Comparison of ENCODE assay signal across 15 cellular contexts in the genomic region with DNA sequence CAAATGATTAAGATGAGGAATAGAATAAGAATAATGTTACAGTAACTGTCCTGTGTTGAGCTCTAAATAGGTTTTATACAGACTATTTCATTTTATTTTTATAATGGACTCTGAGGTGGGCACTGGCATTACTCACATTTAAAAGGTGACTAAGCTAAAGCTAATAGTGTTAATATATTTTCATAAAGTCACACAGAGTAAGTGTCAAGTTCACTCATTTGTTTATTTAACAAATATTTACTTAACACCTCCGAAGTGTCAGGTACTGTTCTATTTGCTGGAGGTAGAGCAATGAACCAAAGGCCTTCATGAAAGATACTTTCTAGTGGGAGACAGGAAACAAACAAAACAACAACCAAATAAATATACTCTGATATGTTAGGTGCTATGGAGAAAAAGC. TPM values are rescaled to one million over a fixed set of nuclear protein-coding genes. Genes with fewer than 3 reads are reported as not detected.
A peak's percentile ranks its signal among the peaks of the same experiment; 100 is the strongest.
DNase-seq lines count a peak whose midpoint lies in the region; ATAC-seq, FAIRE-seq and TF ChIP-seq lines count a peak whose summit lies in the region.
"Had no signal": no experiment of that assay in that cellular context is flagged by ENCODE, and none has a peak within 500 bp of the region (broad histone marks: within the 10 kb centered on the region; RNA-seq: fewer than 3 reads in every experiment).

No MANE protein-coding gene starts in this region.

- H3K4me3 ChIP-seq in HepG2 (replicated peaks in 1 of 3; ENCODE audit: insufficient read depth in 1 of 3, low read depth in 2 of 3, low read length in 3 of 3) (no peak overlapping the region), right lobe of liver (no peak overlapping the region), left lung (no peak overlapping the region)
- H3K4me3 ChIP-seq: GM23248 had no signal

- H4K20me1 ChIP-seq in HepG2 (ENCODE audit: insufficient read depth, low read length), result no peaks in the 10 kb centered on the region

- DNase-seq in HepG2 (ENCODE audit: low spot score) (no peak), right lobe of liver (no peak), NCI-H69 (lab: John Stamatoyannopoulos, UW) (peak; percentile 30), left lung (no peak)
- DNase-seq: CD8-positive, alpha-beta T cell; COR-L47; GM23248 had no signal

- no peaks in the 10 kb centered on the region for H3K79me2 ChIP-seq in HepG2 (ENCODE audit: insufficient read depth, low read length)

- WGBS in HepG2 (ENCODE audit: low lambda C conversion rate), result 18% methylated on average over 1 of the region's 1 CpG
- 30% methylated on average over 1 of the region's 1 CpG for WGBS in right lobe of liver (ENCODE audit: insufficient coverage, low coverage, low lambda C conversion rate, missing lambda C conversion rate)

- H2AFZ ChIP-seq in HepG2 (ENCODE audit: low read length), result no peak overlapping the region
- H2AFZ ChIP-seq: GM23248 had no signal

- no peaks in the 10 kb centered on the region for H3K36me3 ChIP-seq in HepG2 (replicated peaks in 1 of 2; ENCODE audit: control insufficient read depth in 1 of 2, insufficient read depth in 2 of 2, low read length in 2 of 2)
- no peaks in the 10 kb centered on the region for H3K36me3 ChIP-seq in right lobe of liver
- H3K36me3 ChIP-seq in left lung, result no peaks in the 10 kb centered on the region

- no peak for FAIRE-seq in HepG2 (lab: Jason Lieb, UNC)
- FAIRE-seq: H54 had no signal

- H3K9ac ChIP-seq in HepG2 (ENCODE audit: insufficient read depth, low read depth, low read length), result no peak overlapping the region
- H3K9ac ChIP-seq: GM23248 had no signal

- H3K9me3 ChIP-seq in HepG2 (ENCODE audit: low read length) (no peaks in the 10 kb centered on the region), right lobe of liver (no peaks in the 10 kb centered on the region), left lung (no peaks in the 10 kb centered on the region)

- H3K27me3 ChIP-seq in HepG2 (ENCODE audit: control insufficient read depth in 1 of 2, insufficient read depth in 2 of 2, low read length in 2 of 2), result no peaks in the 10 kb centered on the region
- no peaks in the 10 kb centered on the region for H3K27me3 ChIP-seq in right lobe of liver
- no peaks in the 10 kb centered on the region for H3K27me3 ChIP-seq in left lung

- in situ Hi-C loops in HepG2 (cut with HindIII; ENCODE audit: extremely low pct_ligation_motif_present, low pct_unique_long_range_greater_than_20kb), result loop anchor here (5.0 to 25.0 kb wide), 2 partner anchors 158 to 333 kb away; no protein-coding TSS in a partner anchor

- ATAC-seq in HepG2, result no peak
- ATAC-seq in right lobe of liver, result no peak
- ATAC-seq in left lung, result peak; percentile 24
- no peak for ATAC-seq in GM19452 (IDR thresholded peaks at IDR 0.05; ENCODE audit: unreplicated experiment)
- ATAC-seq in HG03280 (IDR thresholded peaks at IDR 0.05; ENCODE audit: unreplicated experiment), result no peak
- ATAC-seq: CD8-positive, alpha-beta T cell; HCT116 had no signal

- CTCF ChIA-PET in HepG2 (lab: Yijun Ruan, JAX; ENCODE audit: low intra/inter-chr PET ratio, low total read pairs), result interaction anchor here (8.1 kb wide), 1 partner anchor 158 kb away, joined by 150 read pairs; no protein-coding TSS in a partner anchor

- POLR2A ChIA-PET in HepG2 (lab: Yijun Ruan, JAX), result no interaction called here

- TF ChIP-seq POLR2A in HepG2 (IDR thresholded peaks at IDR 0.05; ENCODE audit: insufficient read depth in 1 of 2, low read depth in 2 of 2, low read length in 2 of 2) (no peak), right lobe of liver (IDR thresholded peaks at IDR 0.05) (no peak)

- no peak for TF ChIP-seq RAD21 in HepG2 (CRISPR knock-in tag; IDR thresholded peaks at IDR 0.05)

- no peak overlapping the region for H3K27ac ChIP-seq in HepG2 (ENCODE audit: extremely low read length, insufficient read depth, low read length)
- H3K27ac ChIP-seq in right lobe of liver, result no peak overlapping the region
- no peak overlapping the region for H3K27ac ChIP-seq in left lung
- H3K27ac ChIP-seq: GM23248, HL-60 had no signal

- intact Hi-C loops in HepG2 (cut with micrococcal nuclease; ENCODE audit: unreplicated experiment) (no loop called here), right lobe of liver (cut with DNase I) (loop anchor here (5.0 kb wide), 1 partner anchor 158 kb away; no protein-coding TSS in a partner anchor), left lung (cut with DNase I) (loop anchor here (5.0 to 10.0 kb wide), 2 partner anchors 155 to 158 kb away; no protein-coding TSS in a partner anchor)

- TF ChIP-seq EP300 in HepG2 (IDR thresholded peaks at IDR 0.05; ENCODE audit: low read depth in 2 of 2, low read length in 2 of 2) (no peak), HepG2 (CRISPR knock-in tag; IDR thresholded peaks at IDR 0.05; ENCODE audit: borderline replicate concordance) (no peak)

- peaks cover 26% of the 10 kb centered on the region for H3K4me1 ChIP-seq in HepG2 (ENCODE audit: insufficient read depth, low read length)
- peaks cover 0 to 5% (median 2%) of the 10 kb centered on the region in 4 donors for H3K4me1 ChIP-seq in right lobe of liver
- H3K4me1 ChIP-seq in left lung, result peaks cover 0 to 4% of the 10 kb centered on the region in 2 donors

- TF ChIP-seq CTCF in HepG2 (CRISPR knock-in tag; IDR thresholded peaks at IDR 0.05) (no peak), right lobe of liver (IDR thresholded peaks at IDR 0.05) (no peak), left lung (IDR thresholded peaks at IDR 0.05) (no peak)

- no TSS peak for BruUV-seq in HepG2 (replicated peaks; lab: Mats Ljungman, UMichigan)

- no peak overlapping the region for H3K4me2 ChIP-seq in HepG2 (ENCODE audit: low read depth, low read length)

TF ChIP-seq in HepG2, 621 proteins besides CTCF, POLR2A, EP300 and RAD21:
- no peak for TF ChIP-seq ZNF557 (CRISPR knock-in tag; IDR thresholded peaks at IDR 0.05)
- TF ChIP-seq TBX3 (IDR thresholded peaks at IDR 0.05; ENCODE audit: borderline replicate concordance), result 0 out of 2 replicates have a peak, but pooled peaks have one; percentile 19
- peak; percentile 34; the same call in 1 of the 2 replicates for TF ChIP-seq FOXA1 (IDR thresholded peaks at IDR 0.05)
- TF ChIP-seq FOXA1 (CRISPR knock-in tag; IDR thresholded peaks at IDR 0.05), result no peak

RNA-seq across cellular contexts. Expression of a gene that starts 44.0 kb away (rescaled TPM):
- total RNA-seq in HepG2 (2016; rRNA removed; fragmentation: Illumina TruSeq; extraction: Trizol) (1.1 and 1.3 TPM in 2 replicates), right lobe of liver (1 to 10 TPM in 1 of 6 experiments, under 1 TPM in 4, not detected in 1; 0.29 to 3.4 (median 0.49) TPM), left lung (under 1 TPM; 0.10 to 0.29 TPM)
- 0.10 TPM in 1 of 2 replicates, not detected in the other for total RNA-seq in HepG2 (2016; cell fraction: cytosol; rRNA removed; fragmentation: Illumina TruSeq; extraction: Trizol; ENCODE audit: low read depth)
- 1.2 and 1.5 TPM in 2 replicates for total RNA-seq in HepG2 (2016; cell fraction: insoluble cytoplasmic fraction; rRNA removed; fragmentation: Illumina TruSeq; extraction: Trizol)
- total RNA-seq in HepG2 (2016; cell fraction: membrane; rRNA removed; fragmentation: Illumina TruSeq; extraction: Trizol), result 0.56 and 0.62 TPM in 2 replicates
- total RNA-seq in HepG2 (2016; cell fraction: nucleus; rRNA removed; fragmentation: Illumina TruSeq; extraction: Trizol), result 0.78 and 1.3 TPM in 2 replicates
- polyA plus RNA-seq in HepG2 (2011; rRNA removed), result 2.6 and 4.0 TPM in 2 replicates
- 2.1 and 3.2 TPM in 2 replicates for polyA plus RNA-seq in HepG2 (2011; cell fraction: cytosol; rRNA removed)
- polyA plus RNA-seq in HepG2 (2011; cell fraction: nucleus; rRNA removed), result 1.5 and 2.5 TPM in 2 replicates
- polyA plus RNA-seq in HepG2 (2012), result 0.56 and 0.99 TPM in 2 replicates
- 0.06 and 0.18 TPM in 2 replicates for polyA plus RNA-seq in HepG2 (2016; cell fraction: cytosol; fragmentation: Illumina TruSeq; extraction: Trizol; ENCODE audit: low read depth)
- polyA plus RNA-seq in HepG2 (2016; cell fraction: insoluble cytoplasmic fraction; fragmentation: Illumina TruSeq; extraction: Trizol; ENCODE audit: low read depth), result 1.1 and 1.6 TPM in 2 replicates
- polyA plus RNA-seq in HepG2 (2016; cell fraction: membrane; fragmentation: Illumina TruSeq; extraction: Trizol; ENCODE audit: low read depth), result 0.07 and 0.22 TPM in 2 replicates
- 0.38 and 0.68 TPM in 2 replicates for polyA plus RNA-seq in HepG2 (2016; cell fraction: nucleus; fragmentation: Illumina TruSeq; extraction: Trizol; ENCODE audit: insufficient read depth, low read depth)
- polyA minus RNA-seq in HepG2 (2011; rRNA and poly(A)+ RNA removed; ENCODE audit: low replicate concordance), result 0.37 and 10.4 TPM in 2 replicates
- 1.1 and 1.7 TPM in 2 replicates for polyA minus RNA-seq in HepG2 (2011; cell fraction: cytosol; rRNA and poly(A)+ RNA removed)
- polyA minus RNA-seq in HepG2 (2011; cell fraction: nucleus; rRNA and poly(A)+ RNA removed), result 4.5 and 6.1 TPM in 2 replicates
- total RNA-seq: A673; CD8-positive, alpha-beta T cell; GM23248 had no signal
- polyA plus RNA-seq: BJ, CD14-positive monocyte, GM23248 had no signal
